ENCODE assay signal across 18 cellular contexts in the genomic region with DNA sequence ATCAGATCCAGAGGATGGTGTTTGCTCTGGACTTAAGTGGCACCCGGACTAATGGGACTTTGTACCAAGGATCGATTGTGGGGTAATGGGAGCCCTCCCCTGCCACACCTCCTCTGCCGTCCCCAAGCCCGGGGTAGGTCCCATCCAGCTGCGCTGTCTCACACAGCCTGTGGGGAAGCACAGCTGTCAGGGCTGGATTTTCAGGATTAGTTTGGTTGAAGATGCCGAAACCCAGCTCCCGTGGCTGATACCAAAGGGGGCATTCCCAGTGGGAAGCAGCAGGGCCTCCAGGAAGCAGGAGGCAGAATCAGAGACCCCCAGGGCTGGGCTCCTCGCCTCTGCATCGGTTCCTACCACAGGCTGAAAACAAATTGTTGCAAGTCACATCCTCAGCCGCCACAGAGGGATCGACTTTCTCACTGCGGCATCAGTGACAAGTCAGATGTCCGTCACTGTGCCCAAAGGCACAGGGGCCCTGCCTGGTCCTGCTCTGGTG. TPM values are rescaled to one million over a fixed set of nuclear protein-coding genes. Genes with fewer than 3 reads are reported as not detected.
"Had no signal": no experiment of that assay in that cellular context is flagged by ENCODE, and none has a peak within 500 bp of the region (broad histone marks: within the 10 kb centered on the region; RNA-seq: fewer than 3 reads in every experiment).

No MANE protein-coding gene starts in this region.

- H3K4me1 ChIP-seq: colonic mucosa, thyroid gland, uterus had no signal

- H3K4me3 ChIP-seq: colonic mucosa, esophagus muscularis mucosa, thyroid gland, uterus had no signal

- H3K27ac ChIP-seq: colonic mucosa, esophagus muscularis mucosa, thyroid gland, uterus had no signal

- ATAC-seq: activated CD4-positive, alpha-beta T cell treated with anti-CD3 and anti-CD28 coated beads for 36 hours; activated naive CD4-positive, alpha-beta T cell treated with anti-CD3 and anti-CD28 coated beads, Interleukin-2, amount 50 U/mL, for 72 hours; activated T-cell treated with anti-CD3 and anti-CD28 coated beads, Interleukin-2, amount 50 U/mL, for 4 hours; left ventricle myocardium superior; natural killer cell treated with Interleukin-12 subunit alpha and Interleukin-12 subunit beta and Interleukin-15 and Interleukin-18, amount 100 ng/mL, for 72 hours; stimulated activated naive B cell treated with anti-CD40 and anti-IgM and Interleukin-4, amounts not matched to agents 10 μg/mL and 1 μg/mL and 100 μg/mL, for 72 hours had no signal

- DNase-seq: activated CD4-positive, alpha-beta memory T cell treated with anti-CD3 and anti-CD28 coated beads for 36 hours; activated CD4-positive, alpha-beta T cell treated with anti-CD3 and anti-CD28 coated beads for 36 hours; activated gamma-delta T cell; activated T-cell treated with anti-CD3 and anti-CD28 coated beads, Interleukin-2, amount 50 U/mL, for 4 hours; colonic mucosa; left ventricle myocardium superior; mesenchymal stem cell; stimulated activated CD4-positive, alpha-beta T cell treated with anti-CD3 and anti-CD28 coated beads, Interleukin-2, amount 100 ng/mL, for 48 hours; stimulated activated naive B cell treated with anti-CD40 and anti-IgM and Interleukin-4, amounts not matched to agents 10 μg/mL and 1 μg/mL and 100 μg/mL, for 72 hours; T-helper 1 cell; T1000; uterus had no signal

- H3K36me3 ChIP-seq: colonic mucosa, esophagus muscularis mucosa, thyroid gland, uterus had no signal

- H3K27me3 ChIP-seq: colonic mucosa, thyroid gland, uterus had no signal

- H3K9me3 ChIP-seq: colonic mucosa, esophagus muscularis mucosa, thyroid gland, uterus had no signal

RNA-seq across cellular contexts. Expression of a gene that starts 59.7 kb away (rescaled TPM):
- total RNA-seq: colonic mucosa, esophagus muscularis mucosa, fibroblast of villous mesenchyme, glomerular endothelial cell, left ventricle myocardium superior had no signal
